ENCODE assay signal across 9 cellular contexts in genomic region chr4:107862658-107863057, GRCh38. TPM values are rescaled to one million over a fixed set of nuclear protein-coding genes. Genes with fewer than 3 reads are reported as not detected.
DNase-seq lines count a peak whose midpoint lies in the region; ATAC-seq and TF ChIP-seq lines count a peak whose summit lies in the region.
"Had no signal": no experiment of that assay in that cellular context is flagged by ENCODE, and none has a peak within 500 bp of the region (broad histone marks: within the 10 kb centered on the region; RNA-seq: fewer than 3 reads in every experiment).

No MANE protein-coding gene starts in this region.

- TF ChIP-seq CTCF in transverse colon (IDR thresholded peaks at IDR 0.05) = no peak

- ATAC-seq in Right ventricle myocardium inferior = peak; percentile 80
- no peak for ATAC-seq in GM19328 (IDR thresholded peaks at IDR 0.05; ENCODE audit: unreplicated experiment)

- no peak overlapping the region for H3K4me3 ChIP-seq in transverse colon

- no peaks in the 10 kb centered on the region for H3K4me1 Mint-ChIP-seq in T-helper 2 cell treated with Interferon-gamma antibody and Interleukin-4, amounts not matched to agents 5 μg/mL and 100 μg/mL, for 36 hours (ENCODE audit: low read depth)

- intact Hi-C loops in Right ventricle myocardium inferior (cut with DNase I) (loop anchor here (5.0 to 10.0 kb wide), 2 partner anchors 35 to 132 kb away; no protein-coding TSS in a partner anchor), cardiac septum (cut with DNase I) (no loop called here), transverse colon (cut with DNase I; ENCODE audit: low total_unique reads) (no loop called here)

- no peak overlapping the region for H3K27ac Mint-ChIP-seq in T-helper 2 cell treated with Interferon-gamma antibody and Interleukin-4, amounts not matched to agents 5 μg/mL and 100 μg/mL, for 36 hours

- H3K9me3 Mint-ChIP-seq in T-helper 2 cell treated with Interferon-gamma antibody and Interleukin-4, amounts not matched to agents 5 μg/mL and 100 μg/mL, for 36 hours = no peaks in the 10 kb centered on the region

- H3K27me3 Mint-ChIP-seq in T-helper 2 cell treated with Interferon-gamma antibody and Interleukin-4, amounts not matched to agents 5 μg/mL and 100 μg/mL, for 36 hours (ENCODE audit: low read depth) = peaks cover 11% of the 10 kb centered on the region

- TF ChIP-seq EP300 in transverse colon (IDR thresholded peaks at IDR 0.05; ENCODE audit: low read depth) = peak; percentile 28

- H3K27me3 ChIP-seq in transverse colon = no peaks in the 10 kb centered on the region

- no peak for DNase-seq in Right ventricle myocardium inferior (ENCODE audit: missing footprints)
- no peak for DNase-seq in cardiac septum (ENCODE audit: low spot score)
- DNase-seq in T-helper 2 cell treated with Interferon-gamma antibody and Interleukin-4, amounts not matched to agents 5 μg/mL and 100 μg/mL, for 36 hours (ENCODE audit: low spot score) = peak; percentile 10
- DNase-seq in glomerular visceral epithelial cell (ENCODE audit: extremely low spot score) = peak; percentile 61
- DNase-seq in transverse colon = peak; percentile 14
- DNase-seq in hepatic stellate cell (ENCODE audit: low spot score) = no peak
- no peak for DNase-seq in ureter (ENCODE audit: low spot score)
- DNase-seq: T-helper 9 cell had no signal

- H3K27ac ChIP-seq in transverse colon = peak overlapping the region in 3 of 4 donors; percentile 10 to 51 (median 36)

- in situ Hi-C loops in transverse colon (cut with MboI; ENCODE audit: low pct_ligation_motif_present in 1 of 4, low pct_unique_long_range_greater_than_20kb in 1 of 4, low sequenced_read_pairs in 3 of 4) = no loop called here

- no peak for TF ChIP-seq POLR2A in transverse colon (IDR thresholded peaks at IDR 0.05)

- H3K36me3 Mint-ChIP-seq in T-helper 2 cell treated with Interferon-gamma antibody and Interleukin-4, amounts not matched to agents 5 μg/mL and 100 μg/mL, for 36 hours (ENCODE audit: low read depth) = no peaks in the 10 kb centered on the region

- peaks cover 0 to 27% (median 20%) of the 10 kb centered on the region in 4 donors for H3K4me1 ChIP-seq in transverse colon

- no peak overlapping the region for H3K4me3 Mint-ChIP-seq in T-helper 2 cell treated with Interferon-gamma antibody and Interleukin-4, amounts not matched to agents 5 μg/mL and 100 μg/mL, for 36 hours

- no peaks in the 10 kb centered on the region for H3K36me3 ChIP-seq in transverse colon

- 50 to 55% methylated on average over 2 to 5 of the region's 5 CpGs for WGBS in transverse colon (ENCODE audit: low coverage in 1 of 2), 2 donors

- H3K9me3 ChIP-seq in transverse colon = no peaks in the 10 kb centered on the region

RNA-seq across cellular contexts. Expression of gene SGMS2, which starts 37.9 kb away (rescaled TPM):
- total RNA-seq in Right ventricle myocardium inferior = 23.2 TPM
- total RNA-seq in cardiac septum = 37.8 TPM
- total RNA-seq in transverse colon = 100 to 1,000 TPM in 3 of 4 donors, 10 to 100 TPM in 1; 75.8 to 203 (median 122) TPM
- 17.3 TPM for total RNA-seq in ureter

Comparison
In these comparisons a context has a peak if more than half of its experiments do, and no peak if none do; other contexts are left out.
1. DNase-seq: peak in T-helper 2 cell treated with Interferon-gamma antibody and Interleukin-4, amounts not matched to agents 5 μg/mL and 100 μg/mL, for 36 hours (single experiment), glomerular visceral epithelial cell (single experiment) and transverse colon (single experiment); none in Right ventricle myocardium inferior (single experiment), cardiac septum (single experiment), hepatic stellate cell (single experiment) and ureter (single experiment).